ENCODE assay signal across 1 cellular context in the genomic region with DNA sequence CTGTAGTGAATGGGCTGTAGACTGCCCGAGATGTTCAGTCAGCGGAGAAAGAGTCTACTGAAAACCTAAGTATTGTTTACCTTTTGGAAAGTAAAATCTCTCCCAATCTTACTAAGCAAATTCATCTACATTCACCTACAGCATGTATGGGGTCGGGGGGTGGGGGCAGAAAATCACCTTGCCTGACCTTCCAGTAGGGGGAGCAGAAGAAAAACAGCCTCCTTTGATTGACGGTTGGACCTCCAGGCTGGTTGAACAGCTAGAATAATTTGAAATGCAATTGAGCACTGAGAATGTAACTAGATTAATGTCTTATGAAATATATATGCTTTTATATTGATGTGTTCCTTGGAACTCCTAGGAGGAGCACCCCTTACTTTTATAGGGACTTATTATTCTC.
TF ChIP-seq lines count a peak whose summit lies in the region.

No MANE protein-coding gene starts in this region.

TF ChIP-seq in GM23338, 12 proteins besides CTCF, POLR2A, EP300 and RAD21 (continued from another document):
- TF ChIP-seq, protein P1, sequence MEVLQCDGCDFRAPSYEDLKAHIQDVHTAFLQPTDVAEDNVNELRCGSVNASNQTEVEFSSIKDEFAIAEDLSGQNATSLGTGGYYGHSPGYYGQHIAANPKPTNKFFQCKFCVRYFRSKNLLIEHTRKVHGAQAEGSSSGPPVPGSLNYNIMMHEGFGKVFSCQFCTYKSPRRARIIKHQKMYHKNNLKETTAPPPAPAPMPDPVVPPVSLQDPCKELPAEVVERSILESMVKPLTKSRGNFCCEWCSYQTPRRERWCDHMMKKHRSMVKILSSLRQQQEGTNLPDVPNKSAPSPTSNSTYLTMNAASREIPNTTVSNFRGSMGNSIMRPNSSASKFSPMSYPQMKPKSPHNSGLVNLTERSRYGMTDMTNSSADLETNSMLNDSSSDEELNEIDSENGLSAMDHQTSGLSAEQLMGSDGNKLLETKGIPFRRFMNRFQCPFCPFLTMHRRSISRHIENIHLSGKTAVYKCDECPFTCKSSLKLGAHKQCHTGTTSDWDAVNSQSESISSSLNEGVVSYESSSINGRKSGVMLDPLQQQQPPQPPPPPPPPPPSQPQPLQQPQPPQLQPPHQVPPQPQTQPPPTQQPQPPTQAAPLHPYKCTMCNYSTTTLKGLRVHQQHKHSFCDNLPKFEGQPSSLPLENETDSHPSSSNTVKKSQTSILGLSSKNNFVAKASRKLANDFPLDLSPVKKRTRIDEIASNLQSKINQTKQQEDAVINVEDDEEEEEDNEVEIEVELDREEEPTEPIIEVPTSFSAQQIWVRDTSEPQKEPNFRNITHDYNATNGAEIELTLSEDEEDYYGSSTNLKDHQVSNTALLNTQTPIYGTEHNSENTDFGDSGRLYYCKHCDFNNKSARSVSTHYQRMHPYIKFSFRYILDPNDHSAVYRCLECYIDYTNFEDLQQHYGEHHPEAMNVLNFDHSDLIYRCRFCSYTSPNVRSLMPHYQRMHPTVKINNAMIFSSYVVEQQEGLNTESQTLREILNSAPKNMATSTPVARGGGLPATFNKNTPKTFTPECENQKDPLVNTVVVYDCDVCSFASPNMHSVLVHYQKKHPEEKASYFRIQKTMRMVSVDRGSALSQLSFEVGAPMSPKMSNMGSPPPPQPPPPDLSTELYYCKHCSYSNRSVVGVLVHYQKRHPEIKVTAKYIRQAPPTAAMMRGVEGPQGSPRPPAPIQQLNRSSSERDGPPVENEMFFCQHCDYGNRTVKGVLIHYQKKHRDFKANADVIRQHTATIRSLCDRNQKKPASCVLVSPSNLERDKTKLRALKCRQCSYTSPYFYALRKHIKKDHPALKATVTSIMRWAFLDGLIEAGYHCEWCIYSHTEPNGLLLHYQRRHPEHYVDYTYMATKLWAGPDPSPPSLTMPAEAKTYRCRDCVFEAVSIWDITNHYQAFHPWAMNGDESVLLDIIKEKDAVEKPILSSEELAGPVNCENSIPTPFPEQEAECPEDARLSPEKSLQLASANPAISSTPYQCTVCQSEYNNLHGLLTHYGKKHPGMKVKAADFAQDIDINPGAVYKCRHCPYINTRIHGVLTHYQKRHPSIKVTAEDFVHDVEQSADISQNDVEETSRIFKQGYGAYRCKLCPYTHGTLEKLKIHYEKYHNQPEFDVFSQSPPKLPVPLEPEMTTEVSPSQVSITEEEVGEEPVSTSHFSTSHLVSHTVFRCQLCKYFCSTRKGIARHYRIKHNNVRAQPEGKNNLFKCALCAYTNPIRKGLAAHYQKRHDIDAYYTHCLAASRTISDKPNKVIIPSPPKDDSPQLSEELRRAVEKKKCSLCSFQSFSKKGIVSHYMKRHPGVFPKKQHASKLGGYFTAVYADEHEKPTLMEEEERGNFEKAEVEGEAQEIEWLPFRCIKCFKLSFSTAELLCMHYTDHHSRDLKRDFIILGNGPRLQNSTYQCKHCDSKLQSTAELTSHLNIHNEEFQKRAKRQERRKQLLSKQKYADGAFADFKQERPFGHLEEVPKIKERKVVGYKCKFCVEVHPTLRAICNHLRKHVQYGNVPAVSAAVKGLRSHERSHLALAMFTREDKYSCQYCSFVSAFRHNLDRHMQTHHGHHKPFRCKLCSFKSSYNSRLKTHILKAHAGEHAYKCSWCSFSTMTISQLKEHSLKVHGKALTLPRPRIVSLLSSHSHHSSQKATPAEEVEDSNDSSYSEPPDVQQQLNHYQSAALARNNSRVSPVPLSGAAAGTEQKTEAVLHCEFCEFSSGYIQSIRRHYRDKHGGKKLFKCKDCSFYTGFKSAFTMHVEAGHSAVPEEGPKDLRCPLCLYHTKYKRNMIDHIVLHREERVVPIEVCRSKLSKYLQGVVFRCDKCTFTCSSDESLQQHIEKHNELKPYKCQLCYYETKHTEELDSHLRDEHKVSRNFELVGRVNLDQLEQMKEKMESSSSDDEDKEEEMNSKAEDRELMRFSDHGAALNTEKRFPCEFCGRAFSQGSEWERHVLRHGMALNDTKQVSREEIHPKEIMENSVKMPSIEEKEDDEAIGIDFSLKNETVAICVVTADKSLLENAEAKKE (CRISPR knock-in tag; IDR thresholded peaks at IDR 0.05) = no peak
- no peak for TF ChIP-seq REST (IDR thresholded peaks at IDR 0.05; ENCODE audit: unreplicated experiment)
- TF ChIP-seq STAT1 (IDR thresholded peaks at IDR 0.05; ENCODE audit: unreplicated experiment) = no peak
- no peak for TF ChIP-seq ZNF114 (CRISPR knock-in tag; IDR thresholded peaks at IDR 0.05)
- no peak for TF ChIP-seq JUNB (IDR thresholded peaks at IDR 0.05; ENCODE audit: unreplicated experiment)
- TF ChIP-seq NANOG (IDR thresholded peaks at IDR 0.05; ENCODE audit: borderline replicate concordance) = no peak
- TF ChIP-seq ETS1 (IDR thresholded peaks at IDR 0.05) = no peak
TF ChIP-seq in GM23338: peak in this region for 0.
